In the genomic region with DNA sequence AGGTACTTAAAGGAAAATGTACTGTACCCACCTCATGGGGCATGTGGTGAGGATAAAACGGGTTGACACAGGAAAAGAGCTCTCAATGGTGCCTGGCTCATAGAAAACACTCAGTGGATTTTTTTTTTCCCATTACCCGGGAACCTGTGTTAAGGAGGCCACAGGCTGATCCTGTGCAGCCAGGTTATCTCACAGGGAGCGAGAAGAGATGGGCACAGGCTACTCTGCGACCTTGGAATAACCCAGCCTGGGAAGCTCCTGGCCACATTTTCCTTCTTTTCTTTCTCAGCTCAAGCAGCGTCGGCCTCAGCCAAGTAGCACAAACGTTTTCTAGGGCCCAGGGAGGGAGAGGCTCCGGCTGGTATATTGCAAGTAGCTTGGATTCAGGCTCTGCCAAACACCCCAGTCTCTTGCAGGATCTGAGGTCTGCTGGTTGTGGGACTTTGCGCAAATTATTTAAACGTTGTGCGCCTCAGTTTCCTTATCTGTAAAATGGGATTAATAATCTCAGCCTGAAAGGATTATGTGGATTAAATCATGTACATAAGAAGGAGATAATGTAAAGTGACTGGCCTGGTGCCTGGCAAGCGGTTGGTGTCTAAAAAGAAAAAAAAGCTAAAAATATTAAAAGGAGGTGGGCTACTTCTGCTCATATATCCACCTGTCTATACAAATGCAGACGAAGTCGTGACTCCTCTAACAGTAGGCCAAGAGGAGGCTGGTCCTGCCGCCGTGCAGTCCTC, we compare ENCODE assay signal across 1 cellular context.
TF ChIP-seq lines count a peak whose summit lies in the region.

No MANE protein-coding gene starts in this region.

TF ChIP-seq in liver, 16 proteins besides CTCF, POLR2A, EP300 and RAD21 (continued from another document):
- TF ChIP-seq, protein P1, sequence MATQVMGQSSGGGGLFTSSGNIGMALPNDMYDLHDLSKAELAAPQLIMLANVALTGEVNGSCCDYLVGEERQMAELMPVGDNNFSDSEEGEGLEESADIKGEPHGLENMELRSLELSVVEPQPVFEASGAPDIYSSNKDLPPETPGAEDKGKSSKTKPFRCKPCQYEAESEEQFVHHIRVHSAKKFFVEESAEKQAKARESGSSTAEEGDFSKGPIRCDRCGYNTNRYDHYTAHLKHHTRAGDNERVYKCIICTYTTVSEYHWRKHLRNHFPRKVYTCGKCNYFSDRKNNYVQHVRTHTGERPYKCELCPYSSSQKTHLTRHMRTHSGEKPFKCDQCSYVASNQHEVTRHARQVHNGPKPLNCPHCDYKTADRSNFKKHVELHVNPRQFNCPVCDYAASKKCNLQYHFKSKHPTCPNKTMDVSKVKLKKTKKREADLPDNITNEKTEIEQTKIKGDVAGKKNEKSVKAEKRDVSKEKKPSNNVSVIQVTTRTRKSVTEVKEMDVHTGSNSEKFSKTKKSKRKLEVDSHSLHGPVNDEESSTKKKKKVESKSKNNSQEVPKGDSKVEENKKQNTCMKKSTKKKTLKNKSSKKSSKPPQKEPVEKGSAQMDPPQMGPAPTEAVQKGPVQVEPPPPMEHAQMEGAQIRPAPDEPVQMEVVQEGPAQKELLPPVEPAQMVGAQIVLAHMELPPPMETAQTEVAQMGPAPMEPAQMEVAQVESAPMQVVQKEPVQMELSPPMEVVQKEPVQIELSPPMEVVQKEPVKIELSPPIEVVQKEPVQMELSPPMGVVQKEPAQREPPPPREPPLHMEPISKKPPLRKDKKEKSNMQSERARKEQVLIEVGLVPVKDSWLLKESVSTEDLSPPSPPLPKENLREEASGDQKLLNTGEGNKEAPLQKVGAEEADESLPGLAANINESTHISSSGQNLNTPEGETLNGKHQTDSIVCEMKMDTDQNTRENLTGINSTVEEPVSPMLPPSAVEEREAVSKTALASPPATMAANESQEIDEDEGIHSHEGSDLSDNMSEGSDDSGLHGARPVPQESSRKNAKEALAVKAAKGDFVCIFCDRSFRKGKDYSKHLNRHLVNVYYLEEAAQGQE (IDR thresholded peaks at IDR 0.05) = no peak
- TF ChIP-seq, protein P2, sequence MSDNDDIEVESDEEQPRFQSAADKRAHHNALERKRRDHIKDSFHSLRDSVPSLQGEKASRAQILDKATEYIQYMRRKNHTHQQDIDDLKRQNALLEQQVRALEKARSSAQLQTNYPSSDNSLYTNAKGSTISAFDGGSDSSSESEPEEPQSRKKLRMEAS (IDR thresholded peaks at IDR 0.05) = no peak
- TF ChIP-seq GABPA (IDR thresholded peaks at IDR 0.05 in 1 of 2, conservative IDR thresholded peaks at IDR 0.05 in 1 of 2) (no peak), TAF1 (conservative IDR thresholded peaks at IDR 0.05) (no peak), NR2F2 (IDR thresholded peaks at IDR 0.05) (no peak), EGR1 (IDR thresholded peaks at IDR 0.05; ENCODE audit: low read depth in 2 of 2) (no peak), HNF4G (IDR thresholded peaks at IDR 0.05) (no peak), SP1 (IDR thresholded peaks at IDR 0.05) (no peak), RXRA (IDR thresholded peaks at IDR 0.05) (no peak), FOXA2 (IDR thresholded peaks at IDR 0.05) (no peak), FOXA1 (IDR thresholded peaks at IDR 0.05) (no peak)
- TF ChIP-seq, protein P3, sequence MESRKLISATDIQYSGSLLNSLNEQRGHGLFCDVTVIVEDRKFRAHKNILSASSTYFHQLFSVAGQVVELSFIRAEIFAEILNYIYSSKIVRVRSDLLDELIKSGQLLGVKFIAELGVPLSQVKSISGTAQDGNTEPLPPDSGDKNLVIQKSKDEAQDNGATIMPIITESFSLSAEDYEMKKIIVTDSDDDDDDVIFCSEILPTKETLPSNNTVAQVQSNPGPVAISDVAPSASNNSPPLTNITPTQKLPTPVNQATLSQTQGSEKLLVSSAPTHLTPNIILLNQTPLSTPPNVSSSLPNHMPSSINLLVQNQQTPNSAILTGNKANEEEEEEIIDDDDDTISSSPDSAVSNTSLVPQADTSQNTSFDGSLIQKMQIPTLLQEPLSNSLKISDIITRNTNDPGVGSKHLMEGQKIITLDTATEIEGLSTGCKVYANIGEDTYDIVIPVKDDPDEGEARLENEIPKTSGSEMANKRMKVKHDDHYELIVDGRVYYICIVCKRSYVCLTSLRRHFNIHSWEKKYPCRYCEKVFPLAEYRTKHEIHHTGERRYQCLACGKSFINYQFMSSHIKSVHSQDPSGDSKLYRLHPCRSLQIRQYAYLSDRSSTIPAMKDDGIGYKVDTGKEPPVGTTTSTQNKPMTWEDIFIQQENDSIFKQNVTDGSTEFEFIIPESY (IDR thresholded peaks at IDR 0.05) = no peak
- TF ChIP-seq, protein P4, sequence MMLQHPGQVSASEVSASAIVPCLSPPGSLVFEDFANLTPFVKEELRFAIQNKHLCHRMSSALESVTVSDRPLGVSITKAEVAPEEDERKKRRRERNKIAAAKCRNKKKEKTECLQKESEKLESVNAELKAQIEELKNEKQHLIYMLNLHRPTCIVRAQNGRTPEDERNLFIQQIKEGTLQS (IDR thresholded peaks at IDR 0.05) = no peak
TF ChIP-seq in liver: peak in this region for 0.
